21 cellular contexts compared by ENCODE assay signal in the genomic region with DNA sequence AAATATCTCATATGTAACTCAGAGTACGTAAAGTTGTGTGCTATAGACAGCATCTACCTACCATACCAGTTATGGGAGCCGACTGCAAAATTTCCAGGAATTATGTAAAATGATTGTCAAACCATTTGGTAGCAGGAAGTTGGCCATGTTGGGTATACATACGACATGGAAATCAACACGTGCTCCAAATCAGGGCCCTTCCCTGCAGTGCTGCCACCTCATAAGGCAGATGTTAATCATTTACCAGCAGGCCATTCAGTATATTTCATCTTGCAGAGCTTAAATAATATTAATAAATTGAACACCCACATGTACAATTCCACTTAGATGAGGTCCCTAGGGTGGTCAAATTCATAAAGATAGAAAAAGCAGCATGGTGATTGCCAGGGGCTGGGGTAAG. TPM values are rescaled to one million over a fixed set of nuclear protein-coding genes. Genes with fewer than 3 reads are reported as not detected.
DNase-seq lines count a peak whose midpoint lies in the region; ATAC-seq and TF ChIP-seq lines count a peak whose summit lies in the region.
"Had no signal": no experiment of that assay in that cellular context is flagged by ENCODE, and none has a peak within 500 bp of the region (broad histone marks: within the 10 kb centered on the region; RNA-seq: fewer than 3 reads in every experiment).

No MANE protein-coding gene starts in this region.

- H3K9me3 ChIP-seq in SJCRH30 (replicated peaks), result no peaks in the 10 kb centered on the region
- H3K9me3 ChIP-seq: Caco-2 had no signal

- H3K4me1 ChIP-seq in SJCRH30, result no peaks in the 10 kb centered on the region
- H3K4me1 ChIP-seq: Caco-2 had no signal

- ATAC-seq in left colon, result peak; percentile 80
- no peak for ATAC-seq in GM21825 (IDR thresholded peaks at IDR 0.05; ENCODE audit: unreplicated experiment)

- no peak overlapping the region for H3K4me3 ChIP-seq in SJCRH30
- H3K4me3 ChIP-seq: GM23248 had no signal

- in situ Hi-C loops in GM13977 (cut with MboI; ENCODE audit: low pct_unique_long_range_greater_than_20kb, low sequenced_read_pairs, unreplicated experiment), result no loop called here

- no peak for TF ChIP-seq CTCF in GM13977 (IDR thresholded peaks at IDR 0.05; ENCODE audit: extremely low read depth, insufficient read depth, missing control alignments)

- H3K27me3 ChIP-seq in SJCRH30, result no peaks in the 10 kb centered on the region

- no peaks in the 10 kb centered on the region for H3K36me3 ChIP-seq in SJCRH30

- intact Hi-C loops in left colon (cut with DNase I, micrococcal nuclease), result no loop called here

- H3K27ac ChIP-seq in SJCRH30, result no peak overlapping the region
- H3K27ac ChIP-seq: GM23248 had no signal

- DNase-seq in DMS53 treated with DMSO at 0.1 percent for 48 hours (lab: John Stamatoyannopoulos, UW; ENCODE audit: unreplicated experiment) (peak; percentile 38), SW480 (ENCODE audit: low spot score) (peak; percentile 25), left colon (no peak), GM13977 (ENCODE audit: low spot score) (no peak), SHP77 (lab: John Stamatoyannopoulos, UW) (no peak), SJCRH30 (no peak)
- DNase-seq: C1 segment of cervical spinal cord; Caco-2; CD4-positive, alpha-beta memory T cell; DMS153; DMS79 treated with DMSO at 0.1 percent for 48 hours; GF-D8; GM23248; H7; HCEC 1CT had no signal

RNA-seq across cellular contexts. Expression of gene MS4A18, which starts 9.8 kb away (rescaled TPM):
- total RNA-seq in left colon, result not detected
- not detected in 2 replicates for total RNA-seq in SJCRH30 (2014; rRNA removed; shearing (Covaris generic))
- total RNA-seq: A172; A673; Caco-2; CD4-positive, alpha-beta memory T cell; Daoy; G401; GM23248; H1; H7 had no signal

RNA-seq across cellular contexts. Expression of gene MS4A15, which starts 22.4 kb away (rescaled TPM):
- total RNA-seq in left colon, result not detected
- total RNA-seq in SJCRH30 (2014; rRNA removed; shearing (Covaris generic)), result not detected in 2 replicates
- total RNA-seq: A172; A673; Caco-2; CD4-positive, alpha-beta memory T cell; Daoy; G401; GM23248 had no signal

RNA-seq across cellular contexts. Expression of gene MS4A8, which starts 34.9 kb away (rescaled TPM):
- 10 to 100 TPM; 25.0 to 51.0 TPM for total RNA-seq in left colon
- total RNA-seq in SJCRH30 (2014; rRNA removed; shearing (Covaris generic)), result not detected in 2 replicates
- total RNA-seq: A172; Caco-2; CD4-positive, alpha-beta memory T cell; Daoy; G401; GM23248; H1; H7 had no signal

RNA-seq across cellular contexts. Expression of gene MS4A10, which starts 50.9 kb away (rescaled TPM):
- total RNA-seq in left colon, result 1 to 10 TPM in 1 of 2 donors, under 1 TPM in 1; 0.12 to 1.1 TPM
- total RNA-seq in SJCRH30 (2014; rRNA removed; shearing (Covaris generic)), result not detected in 2 replicates
- total RNA-seq: A172; A673; CD4-positive, alpha-beta memory T cell; Daoy; G401; GM23248; H1; H7 had no signal

Comparison
In these comparisons a context has a peak if more than half of its experiments do, and no peak if none do; other contexts are left out.
1. DNase-seq: peak in DMS53 treated with DMSO at 0.1 percent for 48 hours (single experiment) and SW480 (single experiment); none in left colon (0 of 2), GM13977 (single experiment), SHP77 (0 of 2) and SJCRH30 (0 of 2).
2. RNA of gene MS4A8, which starts 34.9 kb away (total RNA-seq): 25.0 to 51.0 TPM in left colon; not detected in SJCRH30; every median in the first group is over 10 times any median in the second.